In genomic region chr17:9021158-9021984, GRCh38 we compare ENCODE assay signal across 8 cellular contexts. TPM values are rescaled to one million over a fixed set of nuclear protein-coding genes. Genes with fewer than 3 reads are reported as not detected.
A peak's percentile ranks its signal among the peaks of the same experiment; 100 is the strongest.
DNase-seq lines count a peak whose midpoint lies in the region; ATAC-seq, FAIRE-seq and TF ChIP-seq lines count a peak whose summit lies in the region.

Gene NTN1, plus strand, starts transcription at chr17:9021510. Its CDS starts 864 bp downstream, at chr17:9022374.

- peak; percentile 73 for DNase-seq in GDM1 (lab: John Stamatoyannopoulos, UW)
- DNase-seq in RKO (ENCODE audit: low spot score) = peak; percentile 66
- peak; percentile 35 for DNase-seq in activated naive CD8-positive, alpha-beta T cell treated with anti-CD3 and anti-CD28 coated beads, Interleukin-2, amount 50 U/mL, for 16 hours (ENCODE audit: low read depth, low spot score)
- peak; percentile 79 for DNase-seq in left ventricle myocardium superior
- peak; percentile 50 for DNase-seq in retina
- no peak for DNase-seq in DMS153 treated with DMSO at 0.1 percent for 48 hours (lab: John Stamatoyannopoulos, UW; ENCODE audit: unreplicated experiment)
- no peak for DNase-seq in D721Med (ENCODE audit: insufficient read length, low spot score)

- TF ChIP-seq CTCF in D721Med (IDR thresholded peaks at IDR 0.05; ENCODE audit: insufficient read depth, missing control alignments) = no peak

- intact Hi-C loops in left ventricle myocardium superior (cut with micrococcal nuclease) = no loop called here

- ATAC-seq in HG02588 (IDR thresholded peaks at IDR 0.05; ENCODE audit: unreplicated experiment) (peak; percentile 56), left ventricle myocardium superior (peak; percentile 83)

- FAIRE-seq in D721Med (lab: Jason Lieb, UNC) = no peak

RNA-seq across cellular contexts. Expression of gene NTN1, which starts in this region (rescaled TPM):
- total RNA-seq in left ventricle myocardium superior = 28.4 TPM

Comparison
In these comparisons a context has a peak if more than half of its experiments do, and no peak if none do; other contexts are left out.
1. DNase-seq: peak in GDM1 (single experiment), RKO (single experiment), activated naive CD8-positive, alpha-beta T cell treated with anti-CD3 and anti-CD28 coated beads, Interleukin-2, amount 50 U/mL, for 16 hours (single experiment), left ventricle myocardium superior (single experiment) and retina (single experiment); none in DMS153 treated with DMSO at 0.1 percent for 48 hours (single experiment) and D721Med (single experiment).